Comparison of ENCODE assay signal across 19 cellular contexts in the genomic region with DNA sequence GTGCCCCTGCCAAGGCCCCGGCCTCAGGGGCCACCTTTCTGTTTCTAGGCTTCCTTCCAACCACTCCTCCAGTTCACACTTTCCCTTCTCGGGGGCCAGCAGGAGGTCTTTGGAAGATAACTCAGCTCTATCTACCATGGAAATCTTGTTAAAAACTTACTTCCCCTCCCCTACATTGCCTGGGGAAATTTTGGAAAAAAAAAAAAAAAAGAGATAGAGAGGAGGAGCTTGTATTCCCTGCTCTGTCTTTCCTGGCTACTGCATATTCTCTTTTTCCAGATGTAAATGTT.
A peak's percentile ranks its signal among the peaks of the same experiment; 100 is the strongest.
DNase-seq lines count a peak whose midpoint lies in the region; ATAC-seq and TF ChIP-seq lines count a peak whose summit lies in the region.
"Had no signal": no experiment of that assay in that cellular context is flagged by ENCODE, and none has a peak within 500 bp of the region (broad histone marks: within the 10 kb centered on the region; RNA-seq: fewer than 3 reads in every experiment).

No MANE protein-coding gene starts in this region.

- H3F3A ChIP-seq in SK-N-SH (replicated peaks; ENCODE audit: insufficient read depth) = peaks cover 21% of the 10 kb centered on the region

- DNase-seq in left ventricle myocardium inferior (no peak), heart left ventricle (no peak), SK-N-SH (no peak), glutamatergic neuron (no peak), uterus (no peak), pons (ENCODE audit: low spot score) (no peak), HPDE6-E6E7 (ENCODE audit: extremely low spot score) (no peak)
- no peak for DNase-seq in stimulated activated CD8-positive, alpha-beta memory T cell treated with anti-CD3 and anti-CD28 coated beads, Interleukin-4, amount 100 ng/mL, for 48 hours
- DNase-seq: activated CD4-positive, alpha-beta T cell treated with anti-CD3 and anti-CD28 coated beads, Interleukin-2, amount 50 U/mL, for 4 hours; activated gamma-delta T cell; amniotic stem cell; CD4-positive, alpha-beta memory T cell; DMS79; GOT3; immature natural killer cell; SW 1271 had no signal

- POLR2A ChIA-PET in SK-N-SH (lab: Yijun Ruan, JAX) = no interaction called here

- 37 to 50% (median 44%) methylated on average over 2 of the region's 2 CpGs for WGBS in heart left ventricle, 4 donors
- 30% methylated on average over 2 of the region's 2 CpGs for WGBS in SK-N-SH (ENCODE audit: low lambda C conversion rate)

- H3K9ac ChIP-seq in SK-N-SH = no peak overlapping the region

- peak overlapping the region; percentile 34 for H3K4me3 Mint-ChIP-seq in glutamatergic neuron (ENCODE audit: unreplicated experiment)
- H3K4me3 Mint-ChIP-seq: CD4-positive, alpha-beta memory T cell; central memory CD8-positive, alpha-beta T cell; immature natural killer cell had no signal

- H3K36me3 ChIP-seq in left ventricle myocardium inferior = no peaks in the 10 kb centered on the region
- no peaks in the 10 kb centered on the region for H3K36me3 ChIP-seq in heart left ventricle
- no peaks in the 10 kb centered on the region for H3K36me3 ChIP-seq in SK-N-SH (replicated peaks in 1 of 2; ENCODE audit: control insufficient read depth in 1 of 2, insufficient read depth in 2 of 2, low read length in 1 of 2)
- H3K36me3 ChIP-seq in uterus = no peaks in the 10 kb centered on the region

- peaks cover 22% of the 10 kb centered on the region for H3K4me1 ChIP-seq in left ventricle myocardium inferior
- H3K4me1 ChIP-seq in heart left ventricle = peaks cover 0 to 14% (median 0%) of the 10 kb centered on the region in 12 donors
- H3K4me1 ChIP-seq in SK-N-SH (ENCODE audit: control insufficient read depth in 1 of 2, insufficient read depth in 2 of 2, low read depth in 1 of 2, low read length in 1 of 2) = peaks cover 0 to 52% of the 10 kb centered on the region in 2 experiments; a peak in 2 of 4 replicates
- no peaks in the 10 kb centered on the region for H3K4me1 ChIP-seq in uterus
- H3K4me1 ChIP-seq: testis had no signal

- no peak for TF ChIP-seq EP300 in SK-N-SH (IDR thresholded peaks at IDR 0.05; ENCODE audit: borderline replicate concordance in 1 of 2, low read depth in 1 of 2, low read length in 1 of 2)

- H3K9me3 ChIP-seq in left ventricle myocardium inferior (replicated peaks) (no peaks in the 10 kb centered on the region), heart left ventricle (no peaks in the 10 kb centered on the region), SK-N-SH (no peaks in the 10 kb centered on the region), uterus (no peaks in the 10 kb centered on the region)
- H3K9me3 ChIP-seq: testis had no signal

- H3K36me3 Mint-ChIP-seq in glutamatergic neuron (ENCODE audit: unreplicated experiment) = peaks cover 4% of the 10 kb centered on the region
- H3K36me3 Mint-ChIP-seq: CD4-positive, alpha-beta memory T cell; immature natural killer cell had no signal

- CTCF ChIA-PET in SK-N-SH (lab: Yijun Ruan, JAX) = interaction anchor here (0.6 to 0.8 kb wide), 4 partner anchors 8 to 1385 kb away, joined by 3 read pairs; no protein-coding TSS in a partner anchor

- no peaks in the 10 kb centered on the region for H3K79me2 ChIP-seq in SK-N-SH (ENCODE audit: insufficient read depth)

- H3K27ac Mint-ChIP-seq in glutamatergic neuron (ENCODE audit: unreplicated experiment) = peak overlapping the region; percentile 1
- H3K27ac Mint-ChIP-seq: CD4-positive, alpha-beta memory T cell; immature natural killer cell had no signal

- H3K27me3 ChIP-seq in left ventricle myocardium inferior (ENCODE audit: low read depth) (no peaks in the 10 kb centered on the region), heart left ventricle (no peaks in the 10 kb centered on the region), SK-N-SH (ENCODE audit: insufficient read depth) (no peaks in the 10 kb centered on the region), uterus (no peaks in the 10 kb centered on the region)
- H3K27me3 ChIP-seq: testis had no signal

- H2AFZ ChIP-seq in SK-N-SH (ENCODE audit: low read depth) = no peak overlapping the region

- H3K9me2 ChIP-seq in SK-N-SH = no peaks in the 10 kb centered on the region

- TF ChIP-seq RAD21 in SK-N-SH (IDR thresholded peaks at IDR 0.05; ENCODE audit: low read length) = no peak

- intact Hi-C loops in left ventricle myocardium inferior (cut with micrococcal nuclease) (no loop called here), heart left ventricle (cut with DNase I) (no loop called here), uterus (cut with DNase I; ENCODE audit: low total_unique reads) (no loop called here)

- H4K20me1 ChIP-seq in SK-N-SH (ENCODE audit: insufficient read depth) = no peaks in the 10 kb centered on the region

- peaks cover 19% of the 10 kb centered on the region for H3K4me1 Mint-ChIP-seq in glutamatergic neuron (ENCODE audit: low read depth, unreplicated experiment)
- H3K4me1 Mint-ChIP-seq: CD4-positive, alpha-beta memory T cell; central memory CD8-positive, alpha-beta T cell; immature natural killer cell had no signal

- peaks cover 4% of the 10 kb centered on the region for H3K9me3 Mint-ChIP-seq in glutamatergic neuron (ENCODE audit: unreplicated experiment)
- H3K9me3 Mint-ChIP-seq: CD4-positive, alpha-beta memory T cell; central memory CD8-positive, alpha-beta T cell had no signal

- no peaks in the 10 kb centered on the region for H3K27me3 Mint-ChIP-seq in glutamatergic neuron (ENCODE audit: unreplicated experiment)
- H3K27me3 Mint-ChIP-seq: CD4-positive, alpha-beta memory T cell; central memory CD8-positive, alpha-beta T cell had no signal

- TF ChIP-seq CTCF in left ventricle myocardium inferior (IDR thresholded peaks at IDR 0.05; ENCODE audit: borderline replicate concordance) = no peak
- no peak for TF ChIP-seq CTCF in heart left ventricle (IDR thresholded peaks at IDR 0.05)
- TF ChIP-seq CTCF in SK-N-SH (IDR thresholded peaks at IDR 0.05) = no peak
- no peak for TF ChIP-seq CTCF in glutamatergic neuron (IDR thresholded peaks at IDR 0.05; ENCODE audit: partially characterized antibody, unreplicated experiment)
- TF ChIP-seq CTCF in uterus (IDR thresholded peaks at IDR 0.05) = no peak

- no peak for ATAC-seq in heart left ventricle
- ATAC-seq: esophagus mucosa had no signal

- H3K4me3 ChIP-seq in left ventricle myocardium inferior (no peak overlapping the region), heart left ventricle (no peak overlapping the region), SK-N-SH (ENCODE audit: low read depth in 2 of 2, low read length in 1 of 2) (no peak overlapping the region), uterus (no peak overlapping the region)
- H3K4me3 ChIP-seq: testis had no signal

- no peak overlapping the region for H3K4me2 ChIP-seq in SK-N-SH

- no peak for TF ChIP-seq POLR2A in heart left ventricle (IDR thresholded peaks at IDR 0.05)
- no peak for TF ChIP-seq POLR2A in uterus (IDR thresholded peaks at IDR 0.05)

- H3K27ac ChIP-seq in left ventricle myocardium inferior (replicated peaks) (peak overlapping the region; percentile 56), heart left ventricle (peak overlapping the region in 2 of 12 donors; percentile 11 to 16), SK-N-SH (ENCODE audit: low read depth in 2 of 2, low read length in 1 of 2) (0 out of 4 replicates have a peak overlapping the region, but pooled peaks have one; percentile 3 to 7), uterus (peak overlapping the region; percentile 11 to 73)
- H3K27ac ChIP-seq: testis had no signal

TF ChIP-seq in SK-N-SH, 30 proteins besides CTCF, POLR2A, EP300 and RAD21:
- TF ChIP-seq NFIC (IDR thresholded peaks at IDR 0.05; ENCODE audit: borderline replicate concordance) (no peak), TCF12 (IDR thresholded peaks at IDR 0.05) (0 out of 2 replicates have a peak, but pooled peaks have one; percentile 18)
TF ChIP-seq in SK-N-SH: peak in this region for 1.
